8 cellular contexts compared by ENCODE assay signal in genomic region chr2:16613475-16613874, GRCh38. TPM values are rescaled to one million over a fixed set of nuclear protein-coding genes. Genes with fewer than 3 reads are reported as not detected.
DNase-seq lines count a peak whose midpoint lies in the region; ATAC-seq and TF ChIP-seq lines count a peak whose summit lies in the region.

No MANE protein-coding gene starts in this region.

- H2BK120ac ChIP-seq in mesenchymal stem cell (ENCODE audit: low read depth, low read length): no peak overlapping the region

- H3K4me2 ChIP-seq in mesenchymal stem cell (ENCODE audit: low read length, poor library complexity, severe bottlenecking): no peak overlapping the region

- WGBS in mesenchymal stem cell: 52% methylated on average over 3 of the region's 5 CpGs

- ATAC-seq in HG02885 (IDR thresholded peaks at IDR 0.05; ENCODE audit: poor library complexity, unreplicated experiment): peak; percentile 36

- no peak overlapping the region for H3K27ac ChIP-seq in mesenchymal stem cell (ENCODE audit: low read length, poor library complexity, severe bottlenecking)

- H3K27me3 ChIP-seq in mesenchymal stem cell (ENCODE audit: control insufficient read depth in 1 of 2, insufficient read depth in 1 of 2, low read length in 2 of 2): no peaks in the 10 kb centered on the region

- H3K18ac ChIP-seq in mesenchymal stem cell (ENCODE audit: low read depth in 1 of 2, low read length in 2 of 2): no peak overlapping the region

- peaks cover 13% of the 10 kb centered on the region for H3K4me1 ChIP-seq in mesenchymal stem cell (ENCODE audit: control insufficient read depth, insufficient read depth, low read depth, low read length)

- no peak overlapping the region for H3K9ac ChIP-seq in mesenchymal stem cell (ENCODE audit: low read length)

- no peaks in the 10 kb centered on the region for H3K9me3 ChIP-seq in mesenchymal stem cell (ENCODE audit: control insufficient read depth, low read length)

- no peak overlapping the region for H3K14ac ChIP-seq in mesenchymal stem cell (ENCODE audit: low read length in 2 of 2)

- no peak overlapping the region for H2AK5ac ChIP-seq in mesenchymal stem cell (ENCODE audit: low read length, severe bottlenecking)

- DNase-seq in AG09319 (ENCODE audit: extremely low read depth, low read depth): no peak
- DNase-seq in SHP77 (lab: John Stamatoyannopoulos, UW): peak; percentile 5 to 13
- DNase-seq in germinal center (ENCODE audit: low spot score): peak; percentile 57
- no peak for DNase-seq in NCI-H1694 treated with DMSO at 0.1 percent for 48 hours (lab: John Stamatoyannopoulos, UW)
- no peak for DNase-seq in medulla oblongata (ENCODE audit: extremely low spot score)
- no peak for DNase-seq in mesenchymal stem cell
- DNase-seq in GOT3 (lab: John Stamatoyannopoulos, UW): no peak

- no peak overlapping the region for H2AFZ ChIP-seq in mesenchymal stem cell (ENCODE audit: low read depth, low read length)

- no peak overlapping the region for H3K4me3 ChIP-seq in mesenchymal stem cell (ENCODE audit: insufficient read depth in 1 of 2, low read depth in 1 of 2, low read length in 2 of 2)

- no peak overlapping the region for H3K4ac ChIP-seq in mesenchymal stem cell (ENCODE audit: low read depth in 1 of 2, low read length in 2 of 2)

- H2BK12ac ChIP-seq in mesenchymal stem cell (ENCODE audit: low read length in 2 of 2): no peak overlapping the region

- peaks cover 2 to 30% of the 10 kb centered on the region in 2 experiments for H3K36me3 ChIP-seq in mesenchymal stem cell (ENCODE audit: control insufficient read depth in 1 of 2, insufficient read depth in 2 of 2, low read depth in 1 of 2, low read length in 2 of 2)

- no peak overlapping the region for H4K8ac ChIP-seq in mesenchymal stem cell (ENCODE audit: low read length)

- no peak overlapping the region for H4K91ac ChIP-seq in mesenchymal stem cell (ENCODE audit: low read length)

- H3K79me1 ChIP-seq in mesenchymal stem cell (replicated peaks; ENCODE audit: low read length, poor library complexity, severe bottlenecking): peaks cover 40% of the 10 kb centered on the region

- TF ChIP-seq CTCF in AG09319 (IDR thresholded peaks at IDR 0.05; ENCODE audit: low read depth, low read length): peak; percentile 21

- H2BK15ac ChIP-seq in mesenchymal stem cell (ENCODE audit: low read depth, poor library complexity, severe bottlenecking): no peak overlapping the region

- no peak overlapping the region for H3K23ac ChIP-seq in mesenchymal stem cell (ENCODE audit: low read length in 2 of 2)

- H2BK5ac ChIP-seq in mesenchymal stem cell (ENCODE audit: low read depth, low read length, poor library complexity, severe bottlenecking): no peak overlapping the region

RNA-seq across cellular contexts. Expression of gene CYRIA, which starts 52.2 kb away (rescaled TPM):
- 12.5 TPM for polyA plus RNA-seq in mesenchymal stem cell (2013, experiment 1 of 2)
- 14.3 TPM for polyA plus RNA-seq in mesenchymal stem cell (2013, experiment 2 of 2)

Comparison
In these comparisons a context has a peak if more than half of its experiments do, and no peak if none do; other contexts are left out.
1. DNase-seq: peak in SHP77 (2 of 2) and germinal center (single experiment); none in AG09319 (single experiment), NCI-H1694 treated with DMSO at 0.1 percent for 48 hours (single experiment), medulla oblongata (single experiment), mesenchymal stem cell (single experiment) and GOT3 (single experiment).